19 cellular contexts compared by ENCODE assay signal in the genomic region with DNA sequence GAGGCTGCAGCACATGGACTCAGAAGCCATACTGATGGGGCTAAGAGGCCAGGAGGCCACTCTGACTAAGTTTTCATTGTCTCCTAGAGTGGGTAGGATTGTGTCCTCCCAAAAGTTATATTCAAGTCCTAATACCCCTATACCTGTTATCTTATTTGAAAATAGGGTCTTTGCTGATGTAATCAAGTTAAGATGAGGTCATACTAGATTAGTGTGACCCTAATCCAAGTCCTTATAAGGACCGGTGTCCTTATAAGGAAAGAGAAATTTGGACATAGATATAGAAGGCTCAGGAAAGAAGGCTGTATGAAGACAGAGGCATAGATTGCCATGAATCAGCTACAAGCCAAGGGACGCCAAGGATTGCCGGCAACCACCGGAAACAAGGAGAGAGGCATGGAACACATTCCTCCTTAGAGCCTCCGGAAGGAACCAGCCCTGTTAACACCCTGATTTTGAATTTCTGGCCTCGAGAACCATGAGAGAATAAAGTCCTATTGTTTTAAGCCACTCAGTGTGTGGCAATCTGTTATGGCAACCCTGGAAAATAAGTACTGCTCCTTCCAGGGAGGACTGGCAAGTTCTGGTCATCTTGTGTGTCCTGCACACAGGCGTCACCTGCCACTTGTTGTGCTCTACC.
"Had no signal": no experiment of that assay in that cellular context is flagged by ENCODE, and none has a peak within 500 bp of the region (broad histone marks: within the 10 kb centered on the region; RNA-seq: fewer than 3 reads in every experiment).

No MANE protein-coding gene starts in this region.

- H3K27me3 Mint-ChIP-seq: activated CD8-positive, alpha-beta memory T cell treated with anti-CD3 and anti-CD28 coated beads, Interleukin-2, amount 10 ng/mL, durations not matched to agents 7 days and 5 days; memory B cell had no signal

- H3K36me3 Mint-ChIP-seq: activated CD8-positive, alpha-beta memory T cell treated with anti-CD3 and anti-CD28 coated beads, Interleukin-2, amount 10 ng/mL, durations not matched to agents 7 days and 5 days; activated naive CD4-positive, alpha-beta T cell treated with anti-CD3 and anti-CD28 coated beads, Interleukin-2, amount 50 U/mL, for 72 hours; brain; memory B cell had no signal

- H3K4me3 Mint-ChIP-seq: activated CD8-positive, alpha-beta memory T cell treated with anti-CD3 and anti-CD28 coated beads, Interleukin-2, amount 10 ng/mL, durations not matched to agents 7 days and 5 days; activated T-cell treated with anti-CD3 and anti-CD28 coated beads, Interleukin-2, amount 50 U/mL, for 4 hours; brain; central memory CD8-positive, alpha-beta T cell; dendritic cell treated with granulocyte-macrophage colony-stimulating factor and Interleukin-4, amounts not matched to agents 40 ng/mL and 50 ng/mL, for 4 days; effector memory CD8-positive, alpha-beta T cell; memory B cell; nephron had no signal

- H3K27ac ChIP-seq: epithelial cell of prostate, upper lobe of left lung had no signal

- H3K4me1 Mint-ChIP-seq: activated CD8-positive, alpha-beta memory T cell treated with anti-CD3 and anti-CD28 coated beads, Interleukin-2, amount 10 ng/mL, durations not matched to agents 7 days and 5 days; brain; central memory CD8-positive, alpha-beta T cell; memory B cell; nephron had no signal

- H3K4me1 ChIP-seq: upper lobe of left lung had no signal

- H3K36me3 ChIP-seq: upper lobe of left lung had no signal

- DNase-seq: activated CD4-positive, alpha-beta T cell treated with anti-CD3 and anti-CD28 coated beads, Interleukin-2, amount 50 U/mL, for 4 hours; activated CD4-positive, CD25-positive, alpha-beta regulatory T cell treated with anti-CD3 and anti-CD28 coated beads, Interleukin-2, amount 50 U/mL, for 72 hours; activated CD8-positive, alpha-beta memory T cell treated with anti-CD3 and anti-CD28 coated beads, Interleukin-2, amount 10 ng/mL, durations not matched to agents 7 days and 5 days; activated effector memory CD4-positive, alpha-beta T cell treated with anti-CD3 and anti-CD28 coated beads, Interleukin-2, amount 50 U/mL, for 16 hours; activated T-cell treated with anti-CD3 and anti-CD28 coated beads, Interleukin-2, amount 50 U/mL, for 4 hours; amniotic stem cell; effector memory CD8-positive, alpha-beta T cell; hypothalamus; stimulated activated CD4-positive, alpha-beta T cell treated with anti-CD3 and anti-CD28 coated beads, Interleukin-4, amount 100 ng/mL, for 1 hour; stimulated activated CD8-positive, alpha-beta memory T cell treated with anti-CD3 and anti-CD28 coated beads, Interleukin-4, amount 100 ng/mL, for 48 hours; stimulated activated naive CD8-positive, alpha-beta T cell treated with anti-CD3 and anti-CD28 coated beads, Interleukin-15, Interleukin-2, amounts not matched to agents 100 U/mL and 50 U/mL, for 24 hours; upper lobe of left lung had no signal

- H3K27ac Mint-ChIP-seq: activated CD8-positive, alpha-beta memory T cell treated with anti-CD3 and anti-CD28 coated beads, Interleukin-2, amount 10 ng/mL, durations not matched to agents 7 days and 5 days; activated naive CD4-positive, alpha-beta T cell treated with anti-CD3 and anti-CD28 coated beads, Interleukin-2, amount 50 U/mL, for 72 hours; brain; dendritic cell treated with granulocyte-macrophage colony-stimulating factor and Interleukin-4, amounts not matched to agents 40 ng/mL and 50 ng/mL, for 4 days; effector memory CD8-positive, alpha-beta T cell; memory B cell; nephron had no signal

- H3K27me3 ChIP-seq: upper lobe of left lung had no signal

- H3K9me3 Mint-ChIP-seq: activated naive CD4-positive, alpha-beta T cell treated with anti-CD3 and anti-CD28 coated beads, Interleukin-2, amount 50 U/mL, for 72 hours; activated T-cell treated with anti-CD3 and anti-CD28 coated beads, Interleukin-2, amount 50 U/mL, for 4 hours; brain; central memory CD8-positive, alpha-beta T cell; dendritic cell treated with granulocyte-macrophage colony-stimulating factor and Interleukin-4, amounts not matched to agents 40 ng/mL and 50 ng/mL, for 4 days; memory B cell had no signal

- H3K9me3 ChIP-seq: upper lobe of left lung had no signal

- H3K4me3 ChIP-seq: upper lobe of left lung had no signal

- ATAC-seq: activated CD8-positive, alpha-beta memory T cell treated with anti-CD3 and anti-CD28 coated beads, Interleukin-2, amount 10 ng/mL, durations not matched to agents 7 days and 5 days; activated naive CD4-positive, alpha-beta T cell treated with anti-CD3 and anti-CD28 coated beads, Interleukin-2, amount 50 U/mL, for 72 hours; activated T-cell treated with anti-CD3 and anti-CD28 coated beads, Interleukin-2, amount 50 U/mL, for 4 hours; effector memory CD8-positive, alpha-beta T cell; stimulated activated naive CD8-positive, alpha-beta T cell treated with anti-CD3 and anti-CD28 coated beads, Interleukin-15, Interleukin-2, amounts not matched to agents 100 U/mL and 50 U/mL, for 24 hours had no signal
